ENCODE assay signal across 1 cellular context in genomic region chr1:1272341-1273151, GRCh38.
A peak's percentile ranks its signal among the peaks of the same experiment; 100 is the strongest.
TF ChIP-seq lines count a peak whose summit lies in the region.

No MANE protein-coding gene starts in this region.

TF ChIP-seq in HepG2, 621 proteins besides CTCF, POLR2A, EP300 and RAD21 (continued from another document):
- TF ChIP-seq UBTF (CRISPR knock-in tag; IDR thresholded peaks at IDR 0.05) (peak; percentile 8; the same call in 1 of the 2 replicates), RFX3 (CRISPR knock-in tag; IDR thresholded peaks at IDR 0.05) (no peak), TBX2 (CRISPR knock-in tag; IDR thresholded peaks at IDR 0.05; ENCODE audit: borderline replicate concordance) (no peak), PRDM4 (CRISPR knock-in tag; IDR thresholded peaks at IDR 0.05; ENCODE audit: borderline replicate concordance) (no peak), SNAPC2 (CRISPR knock-in tag; IDR thresholded peaks at IDR 0.05) (no peak), ZNF20 (CRISPR knock-in tag; IDR thresholded peaks at IDR 0.05) (no peak), TP53 (CRISPR knock-in tag; conservative IDR thresholded peaks at IDR 0.05) (no peak), ZNF839 (CRISPR knock-in tag; IDR thresholded peaks at IDR 0.05; ENCODE audit: borderline replicate concordance) (0 out of 2 replicates have a peak, but pooled peaks have one; percentile 24), ZNF205 (CRISPR knock-in tag; IDR thresholded peaks at IDR 0.05) (no peak), MNT (IDR thresholded peaks at IDR 0.05) (no peak), ZXDC (CRISPR knock-in tag; IDR thresholded peaks at IDR 0.05) (no peak), PCBP2 (optimal IDR thresholded peaks at IDR 0.05; ENCODE audit: low read depth, low read length, poor library complexity, severe bottlenecking) (no peak), ZNF512 (CRISPR knock-in tag; IDR thresholded peaks at IDR 0.05) (0 out of 2 replicates have a peak, but pooled peaks have one; percentile 49), PAF1 (CRISPR knock-in tag; IDR thresholded peaks at IDR 0.05) (no peak), GRHL1 (CRISPR knock-in tag; conservative IDR thresholded peaks at IDR 0.05) (no peak), E2F5 (CRISPR knock-in tag; conservative IDR thresholded peaks at IDR 0.05) (no peak), ZBTB43 (CRISPR knock-in tag; conservative IDR thresholded peaks at IDR 0.05) (no peak), SUZ12 (IDR thresholded peaks at IDR 0.05; ENCODE audit: low read depth, low read length) (no peak), ZNF121 (CRISPR knock-in tag; IDR thresholded peaks at IDR 0.05) (no peak), SPEN (CRISPR knock-in tag; IDR thresholded peaks at IDR 0.05; ENCODE audit: low read depth) (no peak), ZNF329 (CRISPR knock-in tag; IDR thresholded peaks at IDR 0.05; ENCODE audit: low read depth) (no peak), ZNF460 (CRISPR knock-in tag; IDR thresholded peaks at IDR 0.05; ENCODE audit: borderline replicate concordance) (no peak), DRAP1 (CRISPR knock-in tag; IDR thresholded peaks at IDR 0.05) (no peak), ZNF572 (CRISPR knock-in tag; IDR thresholded peaks at IDR 0.05) (0 out of 2 replicates have a peak, but pooled peaks have one; percentile 20), ZNF616 (CRISPR knock-in tag; IDR thresholded peaks at IDR 0.05; ENCODE audit: low read depth) (no peak), SOX13 (IDR thresholded peaks at IDR 0.05) (no peak), SOX13 (CRISPR knock-in tag; conservative IDR thresholded peaks at IDR 0.05 in 1 of 2, IDR thresholded peaks at IDR 0.05 in 1 of 2) (no peak), ZNF3 (CRISPR knock-in tag; IDR thresholded peaks at IDR 0.05) (no peak), SP1 (IDR thresholded peaks at IDR 0.05) (no peak), SP1 (CRISPR knock-in tag; IDR thresholded peaks at IDR 0.05) (no peak), ZNF547 (CRISPR knock-in tag; IDR thresholded peaks at IDR 0.05) (no peak), ZNF790 (CRISPR knock-in tag; IDR thresholded peaks at IDR 0.05; ENCODE audit: borderline replicate concordance) (no peak), IRF2 (CRISPR knock-in tag; IDR thresholded peaks at IDR 0.05) (no peak), ZNF558 (CRISPR knock-in tag; IDR thresholded peaks at IDR 0.05; ENCODE audit: borderline replicate concordance) (0 out of 2 replicates have a peak, but pooled peaks have one; percentile 10), EHMT2 (IDR thresholded peaks at IDR 0.05; ENCODE audit: borderline replicate concordance, low read depth, low read length) (no peak), SYNCRIP (IDR thresholded peaks at IDR 0.05; ENCODE audit: insufficient read depth, low read depth, low read length) (no peak)
